Comparison of ENCODE assay signal across 1 cellular context in genomic region chr9:33232866-33233265, GRCh38.
TF ChIP-seq lines count a peak whose summit lies in the region.

No MANE protein-coding gene starts in this region.

TF ChIP-seq in IMR-90, 13 proteins besides CTCF, POLR2A, EP300 and RAD21:
- TF ChIP-seq ELK1 (IDR thresholded peaks at IDR 0.05; ENCODE audit: borderline replicate concordance, low read depth, low read length): no peak
- TF ChIP-seq NFE2L2 (IDR thresholded peaks at IDR 0.05; ENCODE audit: low read depth, low read length): no peak
- TF ChIP-seq MAZ (IDR thresholded peaks at IDR 0.05; ENCODE audit: borderline replicate concordance, low read depth, low read length): no peak
- no peak for TF ChIP-seq CHD1 (IDR thresholded peaks at IDR 0.05; ENCODE audit: low read depth, low read length)
- no peak for TF ChIP-seq BHLHE40 (IDR thresholded peaks at IDR 0.05; ENCODE audit: low read depth, low read length)
- no peak for TF ChIP-seq RCOR1 (IDR thresholded peaks at IDR 0.05; ENCODE audit: insufficient replicate concordance, low read length)
- TF ChIP-seq USF2 (IDR thresholded peaks at IDR 0.05; ENCODE audit: low read depth, low read length): no peak
- no peak for TF ChIP-seq CEBPB (IDR thresholded peaks at IDR 0.05; ENCODE audit: low read depth, low read length)
- TF ChIP-seq MAFK (IDR thresholded peaks at IDR 0.05; ENCODE audit: low read depth, low read length): no peak
- no peak for TF ChIP-seq MXI1 (IDR thresholded peaks at IDR 0.05; ENCODE audit: borderline replicate concordance, low read depth, low read length)
- no peak for TF ChIP-seq SMC3 (IDR thresholded peaks at IDR 0.05; ENCODE audit: low read depth, low read length)
- no peak for TF ChIP-seq FOS (IDR thresholded peaks at IDR 0.05; ENCODE audit: low read depth, low read length)
- TF ChIP-seq RFX5 (IDR thresholded peaks at IDR 0.05; ENCODE audit: low read depth, low read length): no peak
